20 cellular contexts compared by ENCODE assay signal in the genomic region with DNA sequence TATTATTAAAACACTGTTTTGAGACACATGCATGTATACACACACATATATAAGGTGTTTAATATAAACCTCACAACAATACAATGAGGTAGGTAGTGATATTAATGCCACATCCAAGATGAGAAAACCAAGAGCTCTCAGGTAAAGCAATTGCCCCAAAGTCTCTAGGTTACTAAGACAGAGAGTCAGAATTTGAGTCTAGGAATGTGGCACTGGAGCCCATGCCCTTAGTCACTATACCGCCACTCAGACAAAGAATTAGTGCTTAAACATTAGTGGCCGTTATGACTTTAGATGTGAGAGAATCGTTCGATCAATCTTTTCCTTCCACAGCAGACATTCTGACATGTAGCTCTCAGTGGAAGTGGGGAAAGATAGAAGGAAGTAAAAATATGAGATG.
DNase-seq lines count a peak whose midpoint lies in the region; ATAC-seq, FAIRE-seq and TF ChIP-seq lines count a peak whose summit lies in the region.
"Had no signal": no experiment of that assay in that cellular context is flagged by ENCODE, and none has a peak within 500 bp of the region (broad histone marks: within the 10 kb centered on the region; RNA-seq: fewer than 3 reads in every experiment).

No MANE protein-coding gene starts in this region.

- no peaks in the 10 kb centered on the region for H3K36me3 Mint-ChIP-seq in activated CD8-positive, alpha-beta T cell treated with anti-CD3 and anti-CD28 coated beads for 36 hours (ENCODE audit: low read depth)
- no peaks in the 10 kb centered on the region for H3K36me3 Mint-ChIP-seq in activated CD8-positive, alpha-beta T cell treated with anti-CD3 and anti-CD28 coated beads, Interleukin-2, amount 10 ng/mL, durations not matched to agents 7 days and 5 days (ENCODE audit: low read depth)
- H3K36me3 Mint-ChIP-seq in activated naive CD8-positive, alpha-beta T cell treated with anti-CD3 and anti-CD28 coated beads, Interleukin-2, amount 50 U/mL, for 24 hours (ENCODE audit: low read depth), result peaks cover 1% of the 10 kb centered on the region

- TF ChIP-seq CTCF in activated CD8-positive, alpha-beta T cell treated with anti-CD3 and anti-CD28 coated beads for 36 hours (IDR thresholded peaks at IDR 0.05), result no peak

- CTCF ChIA-PET in activated CD8-positive, alpha-beta T cell treated with anti-CD3 and anti-CD28 coated beads for 36 hours (lab: Charles Lee), result interaction anchor here (4.0 kb wide), 1 partner anchor 15 kb away, joined by 24 read pairs; no protein-coding TSS in a partner anchor
- CTCF ChIA-PET in activated CD8-positive, alpha-beta T cell treated with anti-CD3 and anti-CD28 coated beads, Interleukin-2, amount 10 ng/mL, durations not matched to agents 7 days and 5 days (lab: Charles Lee), result interaction anchor here (1.2 kb wide), 1 partner anchor 16 kb away, joined by 8 read pairs; no protein-coding TSS in a partner anchor
- CTCF ChIA-PET in HEK293T (lab: Yijun Ruan, JAX), result interaction anchor here (0.8 to 3.6 kb wide), 2 partner anchors 16 to 128 kb away, joined by 3 to 20 read pairs; no protein-coding TSS in a partner anchor

- intact Hi-C loops in activated CD8-positive, alpha-beta T cell treated with anti-CD3 and anti-CD28 coated beads for 36 hours (cut with micrococcal nuclease), result loop anchor here (5.0 kb wide), 1 partner anchor 109 kb away; a partner anchor contains a TSS

- H3K4me3 Mint-ChIP-seq in activated CD8-positive, alpha-beta T cell treated with anti-CD3 and anti-CD28 coated beads for 36 hours, result no peak overlapping the region
- no peak overlapping the region for H3K4me3 Mint-ChIP-seq in activated CD8-positive, alpha-beta T cell treated with anti-CD3 and anti-CD28 coated beads, Interleukin-2, amount 10 ng/mL, durations not matched to agents 7 days and 5 days
- no peak overlapping the region for H3K4me3 Mint-ChIP-seq in activated naive CD8-positive, alpha-beta T cell treated with anti-CD3 and anti-CD28 coated beads, Interleukin-2, amount 50 U/mL, for 24 hours
- H3K4me3 Mint-ChIP-seq: dendritic cell treated with granulocyte-macrophage colony-stimulating factor and Interleukin-4, amounts not matched to agents 40 ng/mL and 50 ng/mL, for 4 days; H9; neural crest cell; T-helper 17 cell had no signal

- peak; percentile 1 for DNase-seq in activated CD8-positive, alpha-beta T cell treated with anti-CD3 and anti-CD28 coated beads for 36 hours
- no peak for DNase-seq in activated CD8-positive, alpha-beta T cell treated with anti-CD3 and anti-CD28 coated beads, Interleukin-2, amount 10 ng/mL, durations not matched to agents 7 days and 5 days
- no peak for DNase-seq in GM12891 (ENCODE audit: insufficient read length, low spot score)
- DNase-seq in activated naive CD8-positive, alpha-beta T cell treated with anti-CD3 and anti-CD28 coated beads, Interleukin-2, amount 50 U/mL, for 24 hours, result no peak
- DNase-seq in stimulated activated naive CD8-positive, alpha-beta T cell treated with anti-CD3 and anti-CD28 coated beads, Interleukin-15, Interleukin-2, amounts not matched to agents 100 U/mL and 50 U/mL, for 24 hours, result no peak
- DNase-seq in OCI-M2 (lab: John Stamatoyannopoulos, UW; ENCODE audit: unreplicated experiment), result no peak
- no peak for DNase-seq in HEK293T (ENCODE audit: extremely low spot score)
- DNase-seq in HuH-7 (ENCODE audit: low spot score), result no peak
- DNase-seq: activated CD4-positive, alpha-beta T cell treated with anti-CD3 and anti-CD28 coated beads, Interleukin-2, amount 50 U/mL, for 1 hour; activated CD8-positive, alpha-beta memory T cell treated with anti-CD3 and anti-CD28 coated beads, Interleukin-2, amount 50 U/mL, for 48 hours; central memory CD4-positive, alpha-beta T cell; DND-41; H9; NCI-H1694 treated with DMSO at 0.1 percent for 48 hours; NCI-H2171 treated with DMSO at 0.1 percent for 48 hours; NCI-H526 treated with DMSO at 0.1 percent for 48 hours; T-helper 17 cell had no signal

- peak overlapping the region; percentile 80 for H3K27ac Mint-ChIP-seq in activated CD8-positive, alpha-beta T cell treated with anti-CD3 and anti-CD28 coated beads for 36 hours
- H3K27ac Mint-ChIP-seq in activated CD8-positive, alpha-beta T cell treated with anti-CD3 and anti-CD28 coated beads, Interleukin-2, amount 10 ng/mL, durations not matched to agents 7 days and 5 days, result no peak overlapping the region
- H3K27ac Mint-ChIP-seq in activated naive CD8-positive, alpha-beta T cell treated with anti-CD3 and anti-CD28 coated beads, Interleukin-2, amount 50 U/mL, for 24 hours, result peak overlapping the region; percentile 95
- H3K27ac Mint-ChIP-seq: dendritic cell treated with granulocyte-macrophage colony-stimulating factor and Interleukin-4, amounts not matched to agents 40 ng/mL and 50 ng/mL, for 4 days; H9; progenitor cell of endocrine pancreas; T-helper 17 cell had no signal

- POLR2A ChIA-PET in activated CD8-positive, alpha-beta T cell treated with anti-CD3 and anti-CD28 coated beads for 36 hours (lab: Charles Lee), result interaction anchor here (1.2 kb wide), 1 partner anchor 108 kb away, joined by 3 read pairs; a partner anchor contains a TSS
- POLR2A ChIA-PET in activated CD8-positive, alpha-beta T cell treated with anti-CD3 and anti-CD28 coated beads, Interleukin-2, amount 10 ng/mL, durations not matched to agents 7 days and 5 days (lab: Charles Lee), result no interaction called here
- POLR2A ChIA-PET in HEK293T (lab: Yijun Ruan, JAX), result interaction anchor here (0.6 to 0.7 kb wide), 2 partner anchors 9 to 124 kb away, joined by 3 read pairs; no protein-coding TSS in a partner anchor

- H3K27me3 Mint-ChIP-seq in activated CD8-positive, alpha-beta T cell treated with anti-CD3 and anti-CD28 coated beads for 36 hours, result no peaks in the 10 kb centered on the region
- H3K27me3 Mint-ChIP-seq in activated CD8-positive, alpha-beta T cell treated with anti-CD3 and anti-CD28 coated beads, Interleukin-2, amount 10 ng/mL, durations not matched to agents 7 days and 5 days (ENCODE audit: low read depth), result no peaks in the 10 kb centered on the region
- no peaks in the 10 kb centered on the region for H3K27me3 Mint-ChIP-seq in activated naive CD8-positive, alpha-beta T cell treated with anti-CD3 and anti-CD28 coated beads, Interleukin-2, amount 50 U/mL, for 24 hours
- H3K27me3 Mint-ChIP-seq: dendritic cell treated with granulocyte-macrophage colony-stimulating factor and Interleukin-4, amounts not matched to agents 40 ng/mL and 50 ng/mL, for 4 days; progenitor cell of endocrine pancreas; T-helper 17 cell had no signal

- no peak for TF ChIP-seq POLR2A in GM12891 (IDR thresholded peaks at IDR 0.05; ENCODE audit: low read depth, low read length)

- peak; percentile 28 for ATAC-seq in activated CD8-positive, alpha-beta T cell treated with anti-CD3 and anti-CD28 coated beads for 36 hours
- ATAC-seq in activated CD8-positive, alpha-beta T cell treated with anti-CD3 and anti-CD28 coated beads, Interleukin-2, amount 10 ng/mL, durations not matched to agents 7 days and 5 days, result no peak
- ATAC-seq in activated naive CD8-positive, alpha-beta T cell treated with anti-CD3 and anti-CD28 coated beads, Interleukin-2, amount 50 U/mL, for 24 hours, result peak; percentile 38
- peak; percentile 19 for ATAC-seq in stimulated activated naive CD8-positive, alpha-beta T cell treated with anti-CD3 and anti-CD28 coated beads, Interleukin-15, Interleukin-2, amounts not matched to agents 100 U/mL and 50 U/mL, for 24 hours
- ATAC-seq: T-helper 17 cell had no signal

- no peaks in the 10 kb centered on the region for H3K9me3 Mint-ChIP-seq in activated CD8-positive, alpha-beta T cell treated with anti-CD3 and anti-CD28 coated beads for 36 hours
- H3K9me3 Mint-ChIP-seq in activated CD8-positive, alpha-beta T cell treated with anti-CD3 and anti-CD28 coated beads, Interleukin-2, amount 10 ng/mL, durations not matched to agents 7 days and 5 days (ENCODE audit: insufficient read depth), result no peaks in the 10 kb centered on the region
- no peaks in the 10 kb centered on the region for H3K9me3 Mint-ChIP-seq in activated naive CD8-positive, alpha-beta T cell treated with anti-CD3 and anti-CD28 coated beads, Interleukin-2, amount 50 U/mL, for 24 hours
- H3K9me3 Mint-ChIP-seq: dendritic cell treated with granulocyte-macrophage colony-stimulating factor and Interleukin-4, amounts not matched to agents 40 ng/mL and 50 ng/mL, for 4 days; H9; neural crest cell had no signal

- peaks cover 8% of the 10 kb centered on the region for H3K4me1 Mint-ChIP-seq in activated CD8-positive, alpha-beta T cell treated with anti-CD3 and anti-CD28 coated beads for 36 hours (ENCODE audit: low read depth)
- H3K4me1 Mint-ChIP-seq in activated CD8-positive, alpha-beta T cell treated with anti-CD3 and anti-CD28 coated beads, Interleukin-2, amount 10 ng/mL, durations not matched to agents 7 days and 5 days (ENCODE audit: low read depth), result no peaks in the 10 kb centered on the region
- H3K4me1 Mint-ChIP-seq in activated naive CD8-positive, alpha-beta T cell treated with anti-CD3 and anti-CD28 coated beads, Interleukin-2, amount 50 U/mL, for 24 hours, result peaks cover 32% of the 10 kb centered on the region
- H3K4me1 Mint-ChIP-seq: H9, T-helper 17 cell had no signal

- peak; percentile 9 for FAIRE-seq in GM12891 (lab: Jason Lieb, UNC)

TF ChIP-seq in GM12891, 5 proteins besides CTCF, POLR2A, EP300 and RAD21:
- TF ChIP-seq SPI1 (IDR thresholded peaks at IDR 0.05; ENCODE audit: low read depth, low read length) (no peak), POLR2AphosphoS5 (IDR thresholded peaks at IDR 0.05; ENCODE audit: low read depth, low read length) (no peak), PAX5 (IDR thresholded peaks at IDR 0.05; ENCODE audit: insufficient read depth, low read length, severe bottlenecking) (no peak), TAF1 (IDR thresholded peaks at IDR 0.05; ENCODE audit: low read depth, low read length) (no peak)

TF ChIP-seq in HEK293T, 16 proteins besides CTCF, POLR2A, EP300 and RAD21:
- TF ChIP-seq CTBP1 (IDR thresholded peaks at IDR 0.05; ENCODE audit: borderline replicate concordance) (no peak), LEF1 (IDR thresholded peaks at IDR 0.05; ENCODE audit: borderline replicate concordance) (no peak)
